ENCODE assay signal across 14 cellular contexts in the genomic region with DNA sequence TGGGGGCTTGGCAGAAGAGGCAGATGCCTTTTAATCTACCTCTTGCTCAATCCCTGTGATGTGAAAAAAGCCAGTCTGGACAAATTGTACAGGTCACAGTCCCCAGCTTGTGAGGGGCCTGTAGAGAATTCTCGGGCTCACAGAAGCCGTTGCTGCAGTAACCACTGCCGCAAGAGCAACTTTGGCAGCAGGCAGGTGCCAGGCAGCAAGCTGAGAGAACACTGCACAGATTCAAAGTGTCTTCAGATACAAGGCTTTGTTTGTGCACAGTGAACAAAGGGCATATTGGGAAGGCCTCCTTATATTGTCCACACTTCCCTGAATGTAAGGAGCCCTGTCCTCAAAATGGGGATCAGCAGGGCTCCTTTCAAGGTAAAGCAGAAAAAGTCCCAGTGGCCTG.
"Had no signal": no experiment of that assay in that cellular context is flagged by ENCODE, and none has a peak within 500 bp of the region (broad histone marks: within the 10 kb centered on the region; RNA-seq: fewer than 3 reads in every experiment).

No MANE protein-coding gene starts in this region.

- H3K27me3 Mint-ChIP-seq: activated naive CD8-positive, alpha-beta T cell treated with anti-CD3 and anti-CD28 coated beads, Interleukin-2, amount 50 U/mL, for 24 hours; central memory CD8-positive, alpha-beta T cell; effector memory CD8-positive, alpha-beta T cell; stimulated activated memory B cell treated with anti-CD40 and anti-IgM and Interleukin-4, amounts not matched to agents 10 μg/mL and 1 μg/mL and 100 μg/mL, for 72 hours had no signal

- H3K27me3 ChIP-seq: heart left ventricle had no signal

- H3K27ac ChIP-seq: epithelial cell of prostate, heart left ventricle, SK-N-MC had no signal

- H3K9me3 Mint-ChIP-seq: activated naive CD8-positive, alpha-beta T cell treated with anti-CD3 and anti-CD28 coated beads, Interleukin-2, amount 50 U/mL, for 24 hours; central memory CD8-positive, alpha-beta T cell; effector memory CD8-positive, alpha-beta T cell; stimulated activated memory B cell treated with anti-CD40 and anti-IgM and Interleukin-4, amounts not matched to agents 10 μg/mL and 1 μg/mL and 100 μg/mL, for 72 hours had no signal

- DNase-seq: activated naive CD4-positive, alpha-beta T cell treated with Interleukin-2 at 50 U/mL for 16 hours; activated naive CD8-positive, alpha-beta T cell treated with anti-CD3 and anti-CD28 coated beads, Interleukin-2, amount 50 U/mL, for 24 hours; activated T-cell treated with anti-CD3 and anti-CD28 coated beads for 4 hours; effector memory CD8-positive, alpha-beta T cell; foreskin melanocyte; heart left ventricle; mesendoderm; T-helper 9 cell; trophoblast cell had no signal

- H3K4me3 ChIP-seq: heart left ventricle, SK-N-MC had no signal

- H3K27ac Mint-ChIP-seq: activated naive CD8-positive, alpha-beta T cell treated with anti-CD3 and anti-CD28 coated beads, Interleukin-2, amount 50 U/mL, for 24 hours; effector memory CD8-positive, alpha-beta T cell; nephron; stimulated activated memory B cell treated with anti-CD40 and anti-IgM and Interleukin-4, amounts not matched to agents 10 μg/mL and 1 μg/mL and 100 μg/mL, for 72 hours had no signal

- H3K9me3 ChIP-seq: heart left ventricle had no signal

- H3K4me1 ChIP-seq: heart left ventricle had no signal

- ATAC-seq: activated naive CD8-positive, alpha-beta T cell treated with anti-CD3 and anti-CD28 coated beads, Interleukin-2, amount 50 U/mL, for 24 hours; effector memory CD8-positive, alpha-beta T cell; stimulated activated memory B cell treated with anti-CD40 and anti-IgM and Interleukin-4, amounts not matched to agents 10 μg/mL and 1 μg/mL and 100 μg/mL, for 72 hours had no signal

- H3K4me3 Mint-ChIP-seq: activated naive CD8-positive, alpha-beta T cell treated with anti-CD3 and anti-CD28 coated beads, Interleukin-2, amount 50 U/mL, for 24 hours; central memory CD8-positive, alpha-beta T cell; effector memory CD8-positive, alpha-beta T cell; nephron; stimulated activated memory B cell treated with anti-CD40 and anti-IgM and Interleukin-4, amounts not matched to agents 10 μg/mL and 1 μg/mL and 100 μg/mL, for 72 hours had no signal

- H3K4me1 Mint-ChIP-seq: activated naive CD8-positive, alpha-beta T cell treated with anti-CD3 and anti-CD28 coated beads, Interleukin-2, amount 50 U/mL, for 24 hours; nephron; stimulated activated memory B cell treated with anti-CD40 and anti-IgM and Interleukin-4, amounts not matched to agents 10 μg/mL and 1 μg/mL and 100 μg/mL, for 72 hours had no signal
